9 cellular contexts compared by ENCODE assay signal in genomic region chr2:26086155-26086634, GRCh38. TPM values are rescaled to one million over a fixed set of nuclear protein-coding genes. Genes with fewer than 3 reads are reported as not detected.
DNase-seq lines count a peak whose midpoint lies in the region; ATAC-seq and TF ChIP-seq lines count a peak whose summit lies in the region.
"Had no signal": no experiment of that assay in that cellular context is flagged by ENCODE, and none has a peak within 500 bp of the region (broad histone marks: within the 10 kb centered on the region; RNA-seq: fewer than 3 reads in every experiment).

No MANE protein-coding gene starts in this region.

- H3K36me3 ChIP-seq in gastrocnemius medialis = no peaks in the 10 kb centered on the region

- in situ Hi-C loops in gastrocnemius medialis (cut with MboI; ENCODE audit: low sequenced_read_pairs in 4 of 4) = loop anchor here in 3 of 4 donors (5.0 to 10.0 kb wide), 3 partner anchors 59 to 91 kb away; no protein-coding TSS in a partner anchor

- TF ChIP-seq CTCF in gastrocnemius medialis (IDR thresholded peaks at IDR 0.05 in 4 of 5, conservative IDR thresholded peaks at IDR 0.05 in 1 of 5) = no peak

- H3K4me1 ChIP-seq in gastrocnemius medialis = peaks cover 35 to 36% of the 10 kb centered on the region in 2 donors

- peak overlapping the region; percentile 16 to 79 (median 63) for H3K27ac ChIP-seq in gastrocnemius medialis

- no peak for TF ChIP-seq POLR2A in gastrocnemius medialis (IDR thresholded peaks at IDR 0.05)

- ATAC-seq in gastrocnemius medialis = peak; percentile 22 to 50
- ATAC-seq in GM19397 (IDR thresholded peaks at IDR 0.05; ENCODE audit: unreplicated experiment) = no peak

- DNase-seq in NOMO-1 treated with DMSO at 0.1 percent for 48 hours (lab: John Stamatoyannopoulos, UW; ENCODE audit: unreplicated experiment) = peak; percentile 44
- DNase-seq in NOMO-1 treated with dmso at 0.1 percent for 144 hours (lab: John Stamatoyannopoulos, UW; ENCODE audit: unreplicated experiment) = no peak
- peak; percentile 59 for DNase-seq in HS-5 (ENCODE audit: low read depth)
- DNase-seq in amniotic epithelial cell (ENCODE audit: low read depth) = peak; percentile 78
- no peak for DNase-seq in gastrocnemius medialis
- no peak for DNase-seq in NCI-H2196 treated with DMSO at 0.1 percent for 48 hours (lab: John Stamatoyannopoulos, UW; ENCODE audit: unreplicated experiment)
- no peak for DNase-seq in NCI-H1436 treated with DMSO at 0.1 percent for 48 hours (lab: John Stamatoyannopoulos, UW)
- DNase-seq: 8988T had no signal

- H3K27me3 ChIP-seq in gastrocnemius medialis = no peaks in the 10 kb centered on the region

- no peaks in the 10 kb centered on the region for H3K9me3 ChIP-seq in gastrocnemius medialis

- intact Hi-C loops in gastrocnemius medialis (cut with DNase I; ENCODE audit: low total_unique reads) = loop anchor here (2.0 to 10.0 kb wide), 2 partner anchors 43 to 249 kb away; no protein-coding TSS in a partner anchor

- no peak overlapping the region for H3K4me3 ChIP-seq in gastrocnemius medialis

RNA-seq across cellular contexts. Expression of gene RAB10, which starts 52.3 kb away (rescaled TPM):
- 100 to 1,000 TPM; 138 to 234 (median 168) TPM for total RNA-seq in gastrocnemius medialis

Comparison
In these comparisons a context has a peak if more than half of its experiments do, and no peak if none do; other contexts are left out.
1. DNase-seq: peak in NOMO-1 treated with DMSO at 0.1 percent for 48 hours (single experiment), HS-5 (single experiment) and amniotic epithelial cell (single experiment); none in NOMO-1 treated with dmso at 0.1 percent for 144 hours (single experiment), gastrocnemius medialis (0 of 2), NCI-H2196 treated with DMSO at 0.1 percent for 48 hours (single experiment) and NCI-H1436 treated with DMSO at 0.1 percent for 48 hours (single experiment).